In genomic region chr13:44197791-44198770, GRCh38 we compare ENCODE assay signal across 8 cellular contexts.
DNase-seq lines count a peak whose midpoint lies in the region; ATAC-seq and TF ChIP-seq lines count a peak whose summit lies in the region.

No MANE protein-coding gene starts in this region.

- peak overlapping the region; percentile 31 for H3K27ac ChIP-seq in foreskin keratinocyte

- ATAC-seq in GM18498 (IDR thresholded peaks at IDR 0.05; ENCODE audit: unreplicated experiment): peak; percentile 86
- ATAC-seq in GM21529 (IDR thresholded peaks at IDR 0.05; ENCODE audit: unreplicated experiment): peak; percentile 92
- ATAC-seq in foreskin keratinocyte: peak; percentile 35

- H3K4me1 ChIP-seq in foreskin keratinocyte: no peaks in the 10 kb centered on the region

- no peak for TF ChIP-seq CTCF in foreskin keratinocyte (conservative IDR thresholded peaks at IDR 0.05)

- no peaks in the 10 kb centered on the region for H3K27me3 ChIP-seq in foreskin keratinocyte

- DNase-seq in NCI-H2081 (lab: John Stamatoyannopoulos, UW): peak; percentile 83 to 96
- no peak for DNase-seq in foreskin keratinocyte
- DNase-seq in activated effector memory CD4-positive, alpha-beta T cell treated with Interleukin-2 at 50 U/mL for 16 hours: no peak
- DNase-seq in NCI-H2107 (lab: John Stamatoyannopoulos, UW): no peak
- no peak for DNase-seq in HPDE6-E6E7 (ENCODE audit: extremely low spot score)
- no peak for DNase-seq in NCI-H2107 treated with DMSO at 0.1 percent for 48 hours (lab: John Stamatoyannopoulos, UW; ENCODE audit: unreplicated experiment)

Comparison
In these comparisons a context has a peak if more than half of its experiments do, and no peak if none do; other contexts are left out.
1. ATAC-seq: peak in every context shown above with its lines; median percentile 92 in GM21529; 86 in GM18498; 35 in foreskin keratinocyte.
2. DNase-seq: peak in NCI-H2081 (2 of 2); none in foreskin keratinocyte (0 of 2), activated effector memory CD4-positive, alpha-beta T cell treated with Interleukin-2 at 50 U/mL for 16 hours (single experiment), NCI-H2107 (single experiment), HPDE6-E6E7 (single experiment) and NCI-H2107 treated with DMSO at 0.1 percent for 48 hours (single experiment).